ENCODE assay signal across 8 cellular contexts in genomic region chr22:49853981-49854791, GRCh38. TPM values are rescaled to one million over a fixed set of nuclear protein-coding genes. Genes with fewer than 3 reads are reported as not detected.
A peak's percentile ranks its signal among the peaks of the same experiment; 100 is the strongest.
DNase-seq lines count a peak whose midpoint lies in the region; ATAC-seq and TF ChIP-seq lines count a peak whose summit lies in the region.

No MANE protein-coding gene starts in this region.

- peak; percentile 42 for DNase-seq in EL
- peak; percentile 23 for DNase-seq in WERI-Rb-1
- no peak for DNase-seq in natural killer cell treated with Interleukin-12 subunit alpha and Interleukin-12 subunit beta and Interleukin-15 and Interleukin-18, amount 100 ng/mL, for 72 hours (ENCODE audit: low spot score)
- no peak for DNase-seq in ureter (ENCODE audit: low spot score)
- no peak for DNase-seq in GOT3 (lab: John Stamatoyannopoulos, UW)

- H3K27ac ChIP-seq in WERI-Rb-1 (peak overlapping the region; percentile 74), esophagus (ENCODE audit: low read depth in 2 of 2, low read length in 1 of 2) (peak overlapping the region; percentile 76 to 80)

- H3K36me3 ChIP-seq in WERI-Rb-1 = peaks cover 31% of the 10 kb centered on the region
- peaks cover 0 to 3% of the 10 kb centered on the region in 2 donors for H3K36me3 ChIP-seq in esophagus (ENCODE audit: control insufficient read depth in 2 of 2, insufficient read depth in 2 of 2, low read length in 1 of 2)

- H3K4me3 Mint-ChIP-seq in natural killer cell treated with Interleukin-12 subunit alpha and Interleukin-12 subunit beta and Interleukin-15 and Interleukin-18, amount 100 ng/mL, for 72 hours = peak overlapping the region; percentile 96

- TF ChIP-seq CTCF in WERI-Rb-1 (IDR thresholded peaks at IDR 0.05; ENCODE audit: low read depth, low read length) = no peak

- H3K36me3 Mint-ChIP-seq in natural killer cell treated with Interleukin-12 subunit alpha and Interleukin-12 subunit beta and Interleukin-15 and Interleukin-18, amount 100 ng/mL, for 72 hours = no peaks in the 10 kb centered on the region

- H3K27ac Mint-ChIP-seq in natural killer cell treated with Interleukin-12 subunit alpha and Interleukin-12 subunit beta and Interleukin-15 and Interleukin-18, amount 100 ng/mL, for 72 hours = peak overlapping the region; percentile 77 to 94

- ATAC-seq in GM19372 (IDR thresholded peaks at IDR 0.05; ENCODE audit: low read depth, unreplicated experiment) = peak; percentile 33
- peak; percentile 7 for ATAC-seq in HG03469 (IDR thresholded peaks at IDR 0.05; ENCODE audit: unreplicated experiment)
- ATAC-seq in natural killer cell treated with Interleukin-12 subunit alpha and Interleukin-12 subunit beta and Interleukin-15 and Interleukin-18, amount 100 ng/mL, for 72 hours = peak in 1 of 2 donors; percentile 15

- H3K4me1 Mint-ChIP-seq in natural killer cell treated with Interleukin-12 subunit alpha and Interleukin-12 subunit beta and Interleukin-15 and Interleukin-18, amount 100 ng/mL, for 72 hours (ENCODE audit: low read depth in 2 of 2) = peaks cover 27 to 32% of the 10 kb centered on the region in 2 donors

- H3K4me1 ChIP-seq in esophagus (ENCODE audit: control insufficient read depth in 2 of 2, insufficient read depth in 2 of 2, low read length in 1 of 2) = peaks cover 5 to 15% of the 10 kb centered on the region in 2 donors

- no peaks in the 10 kb centered on the region for H3K9me3 Mint-ChIP-seq in natural killer cell treated with Interleukin-12 subunit alpha and Interleukin-12 subunit beta and Interleukin-15 and Interleukin-18, amount 100 ng/mL, for 72 hours

- WGBS in esophagus, 2 donors = 0 to 1% methylated on average over 51 to 99 of the region's 99 CpGs

- H3K27me3 Mint-ChIP-seq in natural killer cell treated with Interleukin-12 subunit alpha and Interleukin-12 subunit beta and Interleukin-15 and Interleukin-18, amount 100 ng/mL, for 72 hours = peaks cover 13 to 17% of the 10 kb centered on the region in 2 donors

- H3K27me3 ChIP-seq in WERI-Rb-1 (ENCODE audit: insufficient read depth, low read depth, severe bottlenecking) = no peaks in the 10 kb centered on the region
- peaks cover 0 to 5% of the 10 kb centered on the region in 2 donors for H3K27me3 ChIP-seq in esophagus (ENCODE audit: control insufficient read depth in 1 of 2, insufficient read depth in 2 of 2, low read length in 2 of 2)

- no peaks in the 10 kb centered on the region for H3K9me3 ChIP-seq in WERI-Rb-1 (ENCODE audit: severe bottlenecking)
- H3K9me3 ChIP-seq in esophagus (ENCODE audit: control insufficient read depth in 2 of 2, insufficient read depth in 1 of 2, low read depth in 1 of 2, low read length in 1 of 2) = no peaks in the 10 kb centered on the region

- peak overlapping the region; percentile 97 for H3K4me3 ChIP-seq in WERI-Rb-1 (ENCODE audit: low read depth, low read length)
- peak overlapping the region; percentile 78 to 79 for H3K4me3 ChIP-seq in esophagus (ENCODE audit: low read depth in 1 of 2, low read length in 2 of 2)

RNA-seq across cellular contexts. Expression of gene ZBED4, which starts 0.5 kb away (rescaled TPM):
- polyA plus RNA-seq in esophagus = 1 to 10 TPM; 4.7 to 4.9 TPM
- total RNA-seq in natural killer cell treated with Interleukin-12 subunit alpha and Interleukin-12 subunit beta and Interleukin-15 and Interleukin-18, amount 100 ng/mL, for 72 hours = 10 to 100 TPM; 18.3 to 30.7 TPM
- 13.6 TPM for total RNA-seq in ureter

RNA-seq across cellular contexts. Expression of gene BRD1, which starts 26.5 kb away (rescaled TPM):
- polyA plus RNA-seq in esophagus = 10 to 100 TPM; 17.7 to 23.5 TPM
- total RNA-seq in natural killer cell treated with Interleukin-12 subunit alpha and Interleukin-12 subunit beta and Interleukin-15 and Interleukin-18, amount 100 ng/mL, for 72 hours = 10 to 100 TPM; 31.2 to 59.5 TPM
- total RNA-seq in ureter = 41.5 TPM

Comparison
In these comparisons a context has a peak if more than half of its experiments do, and no peak if none do; other contexts are left out.
1. DNase-seq: peak in EL (single experiment) and WERI-Rb-1 (single experiment); none in natural killer cell treated with Interleukin-12 subunit alpha and Interleukin-12 subunit beta and Interleukin-15 and Interleukin-18, amount 100 ng/mL, for 72 hours (single experiment), ureter (single experiment) and GOT3 (single experiment).